Comparison of ENCODE assay signal across 8 cellular contexts in the genomic region with DNA sequence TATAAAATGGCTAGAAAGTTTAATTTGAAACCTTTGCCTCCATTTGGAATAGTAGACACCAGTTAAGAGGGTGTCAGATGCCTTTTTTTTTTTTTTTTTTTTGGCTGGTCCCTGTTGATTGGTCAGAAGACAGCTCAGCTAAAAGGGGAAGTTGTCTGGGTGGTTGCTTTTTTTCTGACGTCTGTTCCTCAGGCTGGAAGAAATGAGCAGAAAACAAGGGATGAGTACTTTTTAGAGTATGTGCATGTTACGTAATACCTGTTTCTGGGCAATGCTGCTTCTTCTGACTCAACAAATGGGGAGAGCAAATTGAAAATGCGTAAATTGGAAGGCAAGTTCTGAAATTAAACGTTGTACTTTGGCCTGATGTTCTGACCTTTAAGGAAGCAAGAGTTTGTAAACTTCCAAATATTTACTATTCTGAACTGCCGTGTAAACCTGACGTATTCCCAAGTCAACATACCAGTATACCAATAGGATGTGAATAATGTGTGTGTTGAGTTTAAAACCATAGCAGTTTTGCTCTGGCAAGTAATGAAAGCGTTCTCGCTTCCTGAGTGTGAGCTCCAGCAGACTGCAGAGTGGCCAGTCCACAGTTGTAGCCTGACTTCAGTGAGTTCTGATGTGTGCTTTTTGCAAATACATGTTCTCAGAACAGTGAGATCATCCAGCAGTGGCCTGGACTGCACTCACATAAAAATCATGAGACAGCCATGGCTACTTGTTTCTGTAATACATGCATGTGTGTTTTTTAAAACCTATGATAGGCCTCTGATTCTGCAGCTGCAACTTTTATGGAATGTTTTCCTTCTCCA. TPM values are rescaled to one million over a fixed set of nuclear protein-coding genes. Genes with fewer than 3 reads are reported as not detected.
A peak's percentile ranks its signal among the peaks of the same experiment; 100 is the strongest.
DNase-seq lines count a peak whose midpoint lies in the region; FAIRE-seq and TF ChIP-seq lines count a peak whose summit lies in the region.

No MANE protein-coding gene starts in this region.

- H3K4me3 ChIP-seq in right atrium auricular region (peak overlapping the region; percentile 68 to 71), stomach smooth muscle (ENCODE audit: low read length in 2 of 2) (peak overlapping the region; percentile 84 to 88)

- peaks cover 0 to 5% of the 10 kb centered on the region in 2 donors for H3K4me1 ChIP-seq in right atrium auricular region
- H3K4me1 ChIP-seq in stomach smooth muscle (ENCODE audit: control insufficient read depth, insufficient read depth, low read length), result peaks cover 2% of the 10 kb centered on the region

- H3K27me3 Mint-ChIP-seq in activated CD4-positive, alpha-beta memory T cell treated with anti-CD3 and anti-CD28 coated beads, Interleukin-2, amount 10 ng/mL, durations not matched to agents 7 days and 5 days, result no peaks in the 10 kb centered on the region

- peaks cover 25% of the 10 kb centered on the region for H3K36me3 Mint-ChIP-seq in activated CD4-positive, alpha-beta memory T cell treated with anti-CD3 and anti-CD28 coated beads, Interleukin-2, amount 10 ng/mL, durations not matched to agents 7 days and 5 days (ENCODE audit: low read depth)

- H3K9me3 Mint-ChIP-seq in activated CD4-positive, alpha-beta memory T cell treated with anti-CD3 and anti-CD28 coated beads, Interleukin-2, amount 10 ng/mL, durations not matched to agents 7 days and 5 days, result no peaks in the 10 kb centered on the region

- H3K27ac ChIP-seq in right atrium auricular region (peak overlapping the region; percentile 86 to 94), stomach smooth muscle (ENCODE audit: low read length) (no peak overlapping the region)

- peak overlapping the region; percentile 97 for H3K27ac Mint-ChIP-seq in activated CD4-positive, alpha-beta memory T cell treated with anti-CD3 and anti-CD28 coated beads, Interleukin-2, amount 10 ng/mL, durations not matched to agents 7 days and 5 days

- H3K36me3 ChIP-seq in right atrium auricular region, result peaks cover 15% of the 10 kb centered on the region
- peaks cover 6 to 10% of the 10 kb centered on the region in 2 donors for H3K36me3 ChIP-seq in stomach smooth muscle (ENCODE audit: control insufficient read depth in 2 of 2, insufficient read depth in 2 of 2, low read length in 2 of 2)

- H3K9ac ChIP-seq in stomach smooth muscle (ENCODE audit: low read length in 2 of 2), result peak overlapping the region in 1 of 2 donors; percentile 51

- no peak for FAIRE-seq in frontal cortex (lab: Jason Lieb, UNC)

- no peaks in the 10 kb centered on the region for H3K9me3 ChIP-seq in right atrium auricular region
- no peaks in the 10 kb centered on the region for H3K9me3 ChIP-seq in stomach smooth muscle (ENCODE audit: control insufficient read depth in 2 of 2, low read length in 2 of 2)

- POLR2A ChIA-PET in activated CD4-positive, alpha-beta memory T cell treated with anti-CD3 and anti-CD28 coated beads, Interleukin-2, amount 10 ng/mL, durations not matched to agents 7 days and 5 days (lab: Charles Lee), result interaction anchor here (0.6 to 4.1 kb wide), 14 partner anchors 10 to 270 kb away, joined by 4 to 44 read pairs (median 12); partner anchors contain the start of genes ACOT9, EIF2S3, KLHL15 and PRDX4

- H3K4me1 Mint-ChIP-seq in activated CD4-positive, alpha-beta memory T cell treated with anti-CD3 and anti-CD28 coated beads, Interleukin-2, amount 10 ng/mL, durations not matched to agents 7 days and 5 days, result peaks cover 37% of the 10 kb centered on the region

- CTCF ChIA-PET in activated CD4-positive, alpha-beta memory T cell treated with anti-CD3 and anti-CD28 coated beads, Interleukin-2, amount 10 ng/mL, durations not matched to agents 7 days and 5 days (lab: Charles Lee), result interaction anchor here (0.7 to 5.6 kb wide), 6 partner anchors 33 to 269 kb away, joined by 3 to 80 read pairs (median 15); partner anchors contain the start of genes APOO, CXorf58 and EIF2S3

- no peaks in the 10 kb centered on the region for H3K27me3 ChIP-seq in right atrium auricular region
- H3K27me3 ChIP-seq in stomach smooth muscle (ENCODE audit: control insufficient read depth in 1 of 2, insufficient read depth in 2 of 2, low read length in 2 of 2), result no peaks in the 10 kb centered on the region

- DNase-seq in AG09319 (ENCODE audit: extremely low read depth, low read depth), result peak; percentile 72
- peak; percentile 56 for DNase-seq in HS-5 (ENCODE audit: low read depth)
- DNase-seq in activated CD4-positive, alpha-beta memory T cell treated with anti-CD3 and anti-CD28 coated beads, Interleukin-2, amount 10 ng/mL, durations not matched to agents 7 days and 5 days, result no peak
- DNase-seq in right atrium auricular region (ENCODE audit: low spot score), result no peak
- DNase-seq in posterior vena cava (ENCODE audit: low spot score), result no peak
- no peak for DNase-seq in frontal cortex (ENCODE audit: low spot score in 2 of 2)
- DNase-seq in NCI-H748 treated with DMSO at 0.1 percent for 48 hours (lab: John Stamatoyannopoulos, UW), result no peak

- intact Hi-C loops in posterior vena cava (cut with DNase I), result loop anchor here in 1 of 2 donors (10.0 kb wide), 1 partner anchor 120 kb away; the partner anchor contains the start of genes APOO and CXorf58

- no peak for TF ChIP-seq CTCF in AG09319 (IDR thresholded peaks at IDR 0.05; ENCODE audit: low read depth, low read length)
- TF ChIP-seq CTCF in right atrium auricular region (IDR thresholded peaks at IDR 0.05), result no peak

- peak overlapping the region; percentile 90 for H3K4me3 Mint-ChIP-seq in activated CD4-positive, alpha-beta memory T cell treated with anti-CD3 and anti-CD28 coated beads, Interleukin-2, amount 10 ng/mL, durations not matched to agents 7 days and 5 days

RNA-seq across cellular contexts. Expression of gene SAT1, which starts 1.7 kb away (rescaled TPM):
- 100 to 1,000 TPM; 205 to 218 TPM for total RNA-seq in activated CD4-positive, alpha-beta memory T cell treated with anti-CD3 and anti-CD28 coated beads, Interleukin-2, amount 10 ng/mL, durations not matched to agents 7 days and 5 days
- total RNA-seq in right atrium auricular region (100 to 1,000 TPM; 513 to 713 TPM), posterior vena cava (100 to 1,000 TPM; 154 to 192 TPM), frontal cortex (42.8 TPM)

RNA-seq across cellular contexts. Expression of gene ACOT9, which starts 41.6 kb away (rescaled TPM):
- total RNA-seq in activated CD4-positive, alpha-beta memory T cell treated with anti-CD3 and anti-CD28 coated beads, Interleukin-2, amount 10 ng/mL, durations not matched to agents 7 days and 5 days, result 10 to 100 TPM; 37.3 to 39.5 TPM
- 10 to 100 TPM; 39.6 to 43.6 TPM for total RNA-seq in right atrium auricular region
- total RNA-seq in posterior vena cava, result 10 to 100 TPM; 45.3 to 53.5 TPM
- 22.0 TPM for total RNA-seq in frontal cortex

Comparison
In these comparisons a context has a peak if more than half of its experiments do, and no peak if none do; other contexts are left out.
1. DNase-seq: peak in AG09319 (single experiment) and HS-5 (single experiment); none in activated CD4-positive, alpha-beta memory T cell treated with anti-CD3 and anti-CD28 coated beads, Interleukin-2, amount 10 ng/mL, durations not matched to agents 7 days and 5 days (single experiment), right atrium auricular region (single experiment), posterior vena cava (single experiment), frontal cortex (0 of 2) and NCI-H748 treated with DMSO at 0.1 percent for 48 hours (single experiment).